Comparison of ENCODE assay signal across 8 cellular contexts in genomic region chr1:235783148-235783776, GRCh38.
A peak's percentile ranks its signal among the peaks of the same experiment; 100 is the strongest.
DNase-seq lines count a peak whose midpoint lies in the region; ATAC-seq and TF ChIP-seq lines count a peak whose summit lies in the region.

No MANE protein-coding gene starts in this region.

- DNase-seq in SIG-M5 treated with dmso at 0.1 percent for 504 hours (lab: John Stamatoyannopoulos, UW; ENCODE audit: unreplicated experiment) (peak; percentile 28), SIG-M5 (lab: John Stamatoyannopoulos, UW) (no peak), NCI-H446 treated with DMSO at 0.1 percent for 48 hours (lab: John Stamatoyannopoulos, UW) (peak; percentile 59), cerebellar cortex (ENCODE audit: low spot score) (peak; percentile 53), neural crest cell (ENCODE audit: low read depth, low spot score) (no peak)
- DNase-seq in activated CD4-positive, alpha-beta T cell treated with anti-CD3 and anti-CD28 coated beads, Interleukin-2, amount 10 ng/mL, durations not matched to agents 7 days and 5 days = no peak
- no peak for DNase-seq in activated CD4-positive, CD25-positive, alpha-beta regulatory T cell treated with anti-CD3 and anti-CD28 coated beads, Interleukin-2, amount 50 U/mL, for 72 hours

- no peaks in the 10 kb centered on the region for H3K27me3 Mint-ChIP-seq in neural crest cell (ENCODE audit: low read depth)
- H3K27me3 Mint-ChIP-seq in activated CD4-positive, alpha-beta T cell treated with anti-CD3 and anti-CD28 coated beads, Interleukin-2, amount 10 ng/mL, durations not matched to agents 7 days and 5 days = no peaks in the 10 kb centered on the region

- POLR2A ChIA-PET in activated CD4-positive, alpha-beta T cell treated with anti-CD3 and anti-CD28 coated beads, Interleukin-2, amount 10 ng/mL, durations not matched to agents 7 days and 5 days (lab: Charles Lee) = no interaction called here

- no peak for ATAC-seq in HG02981 (IDR thresholded peaks at IDR 0.05; ENCODE audit: unreplicated experiment)

- no peaks in the 10 kb centered on the region for H3K9me3 Mint-ChIP-seq in neural crest cell
- H3K9me3 Mint-ChIP-seq in activated CD4-positive, alpha-beta T cell treated with anti-CD3 and anti-CD28 coated beads, Interleukin-2, amount 10 ng/mL, durations not matched to agents 7 days and 5 days = no peaks in the 10 kb centered on the region

- H3K36me3 Mint-ChIP-seq in neural crest cell (ENCODE audit: low read depth) = no peaks in the 10 kb centered on the region
- H3K36me3 Mint-ChIP-seq in activated CD4-positive, alpha-beta T cell treated with anti-CD3 and anti-CD28 coated beads, Interleukin-2, amount 10 ng/mL, durations not matched to agents 7 days and 5 days (ENCODE audit: low read depth) = peaks cover 19% of the 10 kb centered on the region

- TF ChIP-seq CTCF in neural crest cell (conservative IDR thresholded peaks at IDR 0.05) = peak; percentile 79

- CTCF ChIA-PET in activated CD4-positive, alpha-beta T cell treated with anti-CD3 and anti-CD28 coated beads, Interleukin-2, amount 10 ng/mL, durations not matched to agents 7 days and 5 days (lab: Charles Lee) = interaction anchor here (0.6 to 2.3 kb wide), 19 partner anchors 9 to 1406 kb away, joined by 3 to 7 read pairs (median 4); partner anchors contain the start of gene B3GALNT2

- H3K27ac Mint-ChIP-seq in neural crest cell (ENCODE audit: unreplicated experiment) = no peak overlapping the region
- no peak overlapping the region for H3K27ac Mint-ChIP-seq in activated CD4-positive, alpha-beta T cell treated with anti-CD3 and anti-CD28 coated beads, Interleukin-2, amount 10 ng/mL, durations not matched to agents 7 days and 5 days

- H3K4me3 Mint-ChIP-seq in neural crest cell = no peak overlapping the region
- no peak overlapping the region for H3K4me3 Mint-ChIP-seq in activated CD4-positive, alpha-beta T cell treated with anti-CD3 and anti-CD28 coated beads, Interleukin-2, amount 10 ng/mL, durations not matched to agents 7 days and 5 days

- no peaks in the 10 kb centered on the region for H3K4me1 Mint-ChIP-seq in neural crest cell
- H3K4me1 Mint-ChIP-seq in activated CD4-positive, alpha-beta T cell treated with anti-CD3 and anti-CD28 coated beads, Interleukin-2, amount 10 ng/mL, durations not matched to agents 7 days and 5 days = no peaks in the 10 kb centered on the region

Comparison
In these comparisons a context has a peak if more than half of its experiments do, and no peak if none do; other contexts are left out.
1. DNase-seq: peak in SIG-M5 treated with dmso at 0.1 percent for 504 hours (single experiment), NCI-H446 treated with DMSO at 0.1 percent for 48 hours (single experiment) and cerebellar cortex (single experiment); none in SIG-M5 (single experiment), neural crest cell (single experiment), activated CD4-positive, alpha-beta T cell treated with anti-CD3 and anti-CD28 coated beads, Interleukin-2, amount 10 ng/mL, durations not matched to agents 7 days and 5 days (single experiment) and activated CD4-positive, CD25-positive, alpha-beta regulatory T cell treated with anti-CD3 and anti-CD28 coated beads, Interleukin-2, amount 50 U/mL, for 72 hours (single experiment).